24 cellular contexts compared by ENCODE assay signal in the genomic region with DNA sequence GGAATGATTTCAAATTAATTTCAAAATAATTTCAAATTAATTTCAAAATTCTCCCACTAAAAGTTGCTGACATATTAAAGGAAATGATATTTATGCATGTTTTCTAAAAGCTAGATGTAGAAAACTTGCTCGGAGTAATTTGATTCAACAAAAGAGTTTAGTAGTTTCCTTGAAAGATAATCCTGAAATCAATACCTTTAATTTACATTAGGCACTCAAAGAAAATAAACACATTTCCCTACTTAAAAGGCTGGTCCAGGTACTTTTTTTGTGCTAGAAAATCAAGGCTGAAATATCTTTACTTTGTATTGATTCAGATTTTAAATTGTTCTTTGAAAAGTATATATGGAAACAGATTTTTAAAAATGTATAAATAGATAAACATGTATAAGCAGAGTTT.
"Had no signal": no experiment of that assay in that cellular context is flagged by ENCODE, and none has a peak within 500 bp of the region (broad histone marks: within the 10 kb centered on the region; RNA-seq: fewer than 3 reads in every experiment).

No MANE protein-coding gene starts in this region.

- DNase-seq: activated CD4-positive, alpha-beta memory T cell treated with anti-CD3 and anti-CD28 coated beads for 36 hours; activated CD4-positive, alpha-beta T cell treated with anti-CD3 and anti-CD28 coated beads, Interleukin-2, amount 10 ng/mL, durations not matched to agents 7 days and 5 days; activated CD4-positive, CD25-positive, alpha-beta regulatory T cell; activated CD8-positive, alpha-beta memory T cell treated with anti-CD3 and anti-CD28 coated beads for 24 hours; activated effector memory CD4-positive, alpha-beta T cell treated with anti-CD3 and anti-CD28 coated beads, Interleukin-2, amount 50 U/mL, for 16 hours; activated naive CD4-positive, alpha-beta T cell treated with Interleukin-2 at 50 U/mL for 16 hours; activated naive CD8-positive, alpha-beta T cell treated with anti-CD3 and anti-CD28 coated beads, Interleukin-2, amount 50 U/mL, for 24 hours; activated T-cell treated with anti-CD3 and anti-CD28 coated beads, Interleukin-2, amount 50 U/mL, for 4 hours; amniotic stem cell; body of pancreas; central memory CD4-positive, alpha-beta T cell; MG63; NCI-H1105; NCI-H1436 treated with DMSO at 0.1 percent for 48 hours; NCI-H187 treated with DMSO at 0.1 percent for 48 hours; NCI-H2081 treated with DMSO at 0.1 percent for 48 hours; NCI-H510A treated with DMSO at 0.1 percent for 48 hours; SIG-M5; T-helper 17 cell; T-helper 9 cell had no signal

- H3K9me3 ChIP-seq: ascending aorta, body of pancreas, MG63 had no signal

- H3K4me3 Mint-ChIP-seq: activated CD4-positive, alpha-beta memory T cell treated with anti-CD3 and anti-CD28 coated beads for 36 hours; activated CD4-positive, alpha-beta T cell treated with anti-CD3 and anti-CD28 coated beads, Interleukin-2, amount 10 ng/mL, durations not matched to agents 7 days and 5 days; activated naive CD8-positive, alpha-beta T cell treated with anti-CD3 and anti-CD28 coated beads, Interleukin-2, amount 50 U/mL, for 24 hours; activated T-cell treated with anti-CD3 and anti-CD28 coated beads, Interleukin-2, amount 50 U/mL, for 4 hours; T-helper 17 cell had no signal

- H3K36me3 ChIP-seq: ascending aorta, MG63 had no signal

- H3K9me3 Mint-ChIP-seq: activated CD4-positive, alpha-beta memory T cell treated with anti-CD3 and anti-CD28 coated beads for 36 hours; activated naive CD4-positive, alpha-beta T cell treated with anti-CD3 and anti-CD28 coated beads, Interleukin-2, amount 50 U/mL, for 72 hours; activated T-cell treated with anti-CD3 and anti-CD28 coated beads, Interleukin-2, amount 50 U/mL, for 4 hours had no signal

- H3K4me1 Mint-ChIP-seq: activated naive CD8-positive, alpha-beta T cell treated with anti-CD3 and anti-CD28 coated beads, Interleukin-2, amount 50 U/mL, for 24 hours had no signal

- FAIRE-seq: bronchial epithelial cell had no signal

- H3K27ac ChIP-seq: ascending aorta, VCaP had no signal

- H3K27ac Mint-ChIP-seq: activated CD4-positive, alpha-beta memory T cell treated with anti-CD3 and anti-CD28 coated beads for 36 hours; activated CD4-positive, alpha-beta T cell treated with anti-CD3 and anti-CD28 coated beads, Interleukin-2, amount 10 ng/mL, durations not matched to agents 7 days and 5 days; activated naive CD4-positive, alpha-beta T cell treated with anti-CD3 and anti-CD28 coated beads, Interleukin-2, amount 50 U/mL, for 72 hours; activated naive CD8-positive, alpha-beta T cell treated with anti-CD3 and anti-CD28 coated beads, Interleukin-2, amount 50 U/mL, for 24 hours; T-helper 17 cell had no signal

- H3K4me1 ChIP-seq: ascending aorta had no signal

- H3K27me3 Mint-ChIP-seq: activated CD4-positive, alpha-beta memory T cell treated with anti-CD3 and anti-CD28 coated beads for 36 hours; activated CD4-positive, alpha-beta T cell treated with anti-CD3 and anti-CD28 coated beads, Interleukin-2, amount 10 ng/mL, durations not matched to agents 7 days and 5 days; activated naive CD8-positive, alpha-beta T cell treated with anti-CD3 and anti-CD28 coated beads, Interleukin-2, amount 50 U/mL, for 24 hours; T-helper 17 cell had no signal

- H3K27me3 ChIP-seq: ascending aorta, body of pancreas, MG63 had no signal

- H3K4me3 ChIP-seq: ascending aorta, body of pancreas, MG63 had no signal
